In the genomic region with DNA sequence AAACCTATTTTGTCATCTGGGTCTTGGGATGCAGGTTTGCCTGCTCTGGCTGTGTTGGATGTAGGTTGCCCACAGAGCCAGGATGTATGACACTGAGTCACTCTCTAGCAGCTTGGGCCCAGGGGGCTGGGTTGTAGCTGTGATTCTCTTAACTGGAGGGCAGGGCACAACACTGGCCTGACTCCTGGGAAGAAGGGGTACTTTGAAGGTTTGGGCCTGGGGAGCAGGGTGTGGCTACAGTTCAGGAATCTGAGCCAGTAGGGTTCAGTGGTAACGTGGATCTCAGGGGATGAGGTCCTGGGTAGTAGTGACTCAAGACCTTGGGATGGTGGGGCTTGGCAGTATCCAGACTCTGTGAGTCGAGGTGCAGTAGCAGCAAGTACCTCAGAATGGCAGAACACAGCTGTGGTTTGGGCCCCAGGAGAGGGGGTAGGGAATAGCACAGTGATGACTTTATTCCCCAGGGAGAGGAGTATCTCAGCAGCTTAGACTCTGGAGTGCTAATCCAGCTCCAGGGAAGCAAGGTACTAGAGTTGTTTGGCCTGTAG, we compare ENCODE assay signal across 1 cellular context.
TF ChIP-seq lines count a peak whose summit lies in the region.

No MANE protein-coding gene starts in this region.

TF ChIP-seq in H1, 55 proteins besides CTCF, POLR2A, EP300 and RAD21 (continued from another document):
- TF ChIP-seq, protein P1, sequence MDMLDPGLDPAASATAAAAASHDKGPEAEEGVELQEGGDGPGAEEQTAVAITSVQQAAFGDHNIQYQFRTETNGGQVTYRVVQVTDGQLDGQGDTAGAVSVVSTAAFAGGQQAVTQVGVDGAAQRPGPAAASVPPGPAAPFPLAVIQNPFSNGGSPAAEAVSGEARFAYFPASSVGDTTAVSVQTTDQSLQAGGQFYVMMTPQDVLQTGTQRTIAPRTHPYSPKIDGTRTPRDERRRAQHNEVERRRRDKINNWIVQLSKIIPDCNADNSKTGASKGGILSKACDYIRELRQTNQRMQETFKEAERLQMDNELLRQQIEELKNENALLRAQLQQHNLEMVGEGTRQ (IDR thresholded peaks at IDR 0.05; ENCODE audit: low read length) = no peak
- TF ChIP-seq KDM4A (IDR thresholded peaks at IDR 0.05; ENCODE audit: low read depth, low read length, severe bottlenecking) = no peak
- TF ChIP-seq TEAD4 (IDR thresholded peaks at IDR 0.05; ENCODE audit: low read depth, low read length) = no peak
- TF ChIP-seq MAFK (IDR thresholded peaks at IDR 0.05; ENCODE audit: low read depth, low read length) = no peak
- TF ChIP-seq HDAC6 (IDR thresholded peaks at IDR 0.05; ENCODE audit: low read depth, low read length) = no peak
- TF ChIP-seq CHD2 (IDR thresholded peaks at IDR 0.05; ENCODE audit: low read length) = no peak
- TF ChIP-seq BRCA1 (IDR thresholded peaks at IDR 0.05; ENCODE audit: low read depth, low read length) = no peak
- TF ChIP-seq NANOG (IDR thresholded peaks at IDR 0.05; ENCODE audit: insufficient read depth, low read depth, low read length, poor library complexity, severe bottlenecking) = no peak
- TF ChIP-seq FOSL1 (IDR thresholded peaks at IDR 0.05; ENCODE audit: insufficient read depth, low read depth, low read length) = no peak
- no peak for TF ChIP-seq RBBP5 (IDR thresholded peaks at IDR 0.05; ENCODE audit: borderline replicate concordance, low read depth, low read length)
- TF ChIP-seq TBP (IDR thresholded peaks at IDR 0.05; ENCODE audit: low read depth, low read length) = no peak
